In the genomic region with DNA sequence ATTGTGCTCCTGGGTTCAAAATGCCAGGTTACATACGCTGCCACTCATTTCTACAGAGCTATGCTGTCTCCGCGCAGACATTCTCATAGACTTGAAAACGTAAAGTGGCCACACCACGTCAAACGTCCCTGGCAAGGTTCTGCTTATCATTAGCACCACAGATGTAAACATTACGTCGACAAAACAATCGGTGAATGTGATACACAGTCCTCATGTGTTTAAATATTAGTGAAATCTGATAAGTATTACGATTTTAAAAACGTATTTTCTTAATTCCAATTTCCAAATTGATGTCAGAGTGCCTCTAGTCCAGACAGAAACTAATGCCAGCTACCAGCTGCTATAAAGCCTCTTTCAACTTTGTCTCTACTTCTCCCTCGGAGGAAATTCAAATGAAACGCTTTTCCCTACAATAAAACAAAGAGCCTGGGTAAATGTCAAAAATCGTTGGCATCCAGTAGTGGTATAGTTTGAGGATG, we compare ENCODE assay signal across 8 cellular contexts. TPM values are rescaled to one million over a fixed set of nuclear protein-coding genes. Genes with fewer than 3 reads are reported as not detected.
A peak's percentile ranks its signal among the peaks of the same experiment; 100 is the strongest.
DNase-seq lines count a peak whose midpoint lies in the region; ATAC-seq, FAIRE-seq and TF ChIP-seq lines count a peak whose summit lies in the region.

No MANE protein-coding gene starts in this region.

- H3K4me3 ChIP-seq in AG10803 (ENCODE audit: low read length) (peak overlapping the region; percentile 77), body of pancreas (peak overlapping the region; percentile 85 to 99)

- H3K36me3 ChIP-seq in body of pancreas (replicated peaks in 1 of 2; ENCODE audit: insufficient read depth in 1 of 2, low read depth in 2 of 2): no peaks in the 10 kb centered on the region

- WGBS in body of pancreas, 2 donors: 0 to 1% methylated on average over 14 of the region's 14 CpGs

- ATAC-seq in GM18520 (IDR thresholded peaks at IDR 0.05; ENCODE audit: unreplicated experiment) (peak; percentile 23), HG03565 (IDR thresholded peaks at IDR 0.05; ENCODE audit: unreplicated experiment) (peak; percentile 22), body of pancreas (peak; percentile 27)

- peaks cover 11% of the 10 kb centered on the region for H3K4me1 ChIP-seq in body of pancreas

- H3K27ac ChIP-seq in RWPE1 (peak overlapping the region; percentile 94), body of pancreas (peak overlapping the region in 3 of 4 donors; percentile 90 to 92 (median 90))

- DNase-seq in AG10803 (ENCODE audit: low read depth) (peak; percentile 44), RWPE1 (ENCODE audit: low spot score) (peak; percentile 26), body of pancreas (peak; percentile 43 to 74 (median 56)), NCI-H1436 treated with DMSO at 0.1 percent for 48 hours (lab: John Stamatoyannopoulos, UW) (no peak)
- peak; percentile 20 to 78 (median 52) for DNase-seq in stimulated activated naive CD4-positive, alpha-beta T cell (lab: John Stamatoyannopoulos, UW)

- TF ChIP-seq CTCF in AG10803 (conservative IDR thresholded peaks at IDR 0.05; ENCODE audit: low read length): no peak
- TF ChIP-seq CTCF in RWPE1 (conservative IDR thresholded peaks at IDR 0.05; ENCODE audit: low read depth): no peak
- TF ChIP-seq CTCF in body of pancreas (IDR thresholded peaks at IDR 0.05): no peak

- POLR2A ChIA-PET in RWPE1 (lab: Yijun Ruan, JAX; ENCODE audit: low non-redundant PET): interaction anchor here (1.8 kb wide), 1 partner anchor 63 kb away, joined by 7 read pairs; no protein-coding TSS in a partner anchor

- H3K9me3 ChIP-seq in body of pancreas: no peaks in the 10 kb centered on the region

- peak; percentile 30 for FAIRE-seq in islet of Langerhans (lab: Jason Lieb, UNC)

- intact Hi-C loops in body of pancreas (cut with DNase I): no loop called here

- CTCF ChIA-PET in RWPE1 (lab: Yijun Ruan, JAX): interaction anchor here (1.0 to 2.2 kb wide), 3 partner anchors 92 to 102 kb away, joined by 3 to 6 read pairs (median 4); partner anchors contain the start of gene DNAH7

- peak in 2 of 3 donors; percentile 40 to 46 for TF ChIP-seq POLR2A in body of pancreas (IDR thresholded peaks at IDR 0.05)

- H3K27me3 ChIP-seq in body of pancreas: no peaks in the 10 kb centered on the region

RNA-seq across cellular contexts. Expression of gene STK17B, which starts 1.1 kb away (rescaled TPM):
- 10 to 100 TPM in 1 of 2 donors, 1 to 10 TPM in 1; 7.9 to 16.9 TPM for total RNA-seq in body of pancreas
